Comparison of ENCODE assay signal across 8 cellular contexts in the genomic region with DNA sequence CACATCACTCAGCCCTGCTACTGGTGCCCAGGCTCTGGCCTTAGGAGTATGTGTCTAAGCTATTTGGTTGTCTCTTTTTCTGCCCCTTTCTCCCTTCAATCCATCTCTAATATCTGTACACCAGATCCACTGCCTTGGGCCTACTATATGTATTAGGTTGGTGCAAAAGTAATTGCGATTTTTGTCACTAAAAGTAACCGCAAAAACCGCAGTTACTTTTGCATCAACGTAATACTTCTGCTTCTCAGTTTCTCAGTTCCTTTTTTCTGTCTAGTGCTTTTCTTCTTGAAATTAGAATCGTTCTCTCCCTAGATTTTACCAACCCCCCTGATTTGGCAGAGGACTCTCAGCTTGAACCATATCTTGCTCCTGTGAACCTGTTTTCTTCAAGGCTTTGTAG.
A peak's percentile ranks its signal among the peaks of the same experiment; 100 is the strongest.
DNase-seq lines count a peak whose midpoint lies in the region; ATAC-seq and TF ChIP-seq lines count a peak whose summit lies in the region.

No MANE protein-coding gene starts in this region.

- H3K27me3 Mint-ChIP-seq in activated T-cell treated with anti-CD3 and anti-CD28 coated beads, Interleukin-2, amount 50 U/mL, for 24 hours, result peaks cover 15% of the 10 kb centered on the region
- peaks cover 33% of the 10 kb centered on the region for H3K27me3 Mint-ChIP-seq in stimulated activated memory B cell treated with anti-CD40 and anti-IgM and Interleukin-4, amounts not matched to agents 10 μg/mL and 1 μg/mL and 100 μg/mL, for 72 hours

- no peak overlapping the region for H3K4me3 ChIP-seq in RWPE2 (ENCODE audit: severe bottlenecking)
- H3K4me3 ChIP-seq in gastroesophageal sphincter, result no peak overlapping the region

- TF ChIP-seq EP300 in gastroesophageal sphincter (IDR thresholded peaks at IDR 0.05), result no peak

- no peaks in the 10 kb centered on the region for H3K9me3 ChIP-seq in RWPE2 (ENCODE audit: severe bottlenecking)
- no peaks in the 10 kb centered on the region for H3K9me3 ChIP-seq in gastroesophageal sphincter

- no peak for TF ChIP-seq POLR2A in gastroesophageal sphincter (IDR thresholded peaks at IDR 0.05)

- H3K4me3 Mint-ChIP-seq in activated T-cell treated with anti-CD3 and anti-CD28 coated beads, Interleukin-2, amount 50 U/mL, for 24 hours, result peak overlapping the region; percentile 26
- peak overlapping the region; percentile 4 for H3K4me3 Mint-ChIP-seq in stimulated activated memory B cell treated with anti-CD40 and anti-IgM and Interleukin-4, amounts not matched to agents 10 μg/mL and 1 μg/mL and 100 μg/mL, for 72 hours

- H3K27ac Mint-ChIP-seq in activated T-cell treated with anti-CD3 and anti-CD28 coated beads, Interleukin-2, amount 50 U/mL, for 24 hours, result peak overlapping the region; percentile 89
- peak overlapping the region; percentile 17 for H3K27ac Mint-ChIP-seq in stimulated activated memory B cell treated with anti-CD40 and anti-IgM and Interleukin-4, amounts not matched to agents 10 μg/mL and 1 μg/mL and 100 μg/mL, for 72 hours

- WGBS in gastroesophageal sphincter (ENCODE audit: low coverage in 1 of 2), 2 donors, result 89 to 100% methylated on average over 3 to 5 of the region's 5 CpGs

- H3K27ac ChIP-seq in RWPE2 (ENCODE audit: poor library complexity, severe bottlenecking), result peak overlapping the region; percentile 87
- H3K27ac ChIP-seq in gastroesophageal sphincter, result peak overlapping the region in 2 of 4 donors; percentile 4 to 8

- H3K4me1 ChIP-seq in RWPE2 (ENCODE audit: insufficient read depth, poor library complexity, severe bottlenecking) (peaks cover 15% of the 10 kb centered on the region), gastroesophageal sphincter (peaks cover 0 to 24% (median 0%) of the 10 kb centered on the region in 3 donors)

- no peak for DNase-seq in activated T-cell treated with anti-CD3 and anti-CD28 coated beads, Interleukin-2, amount 50 U/mL, for 24 hours
- DNase-seq in activated T-cell treated with anti-CD3 and anti-CD28 coated beads for 4 hours, result no peak
- no peak for DNase-seq in RWPE2 (ENCODE audit: low spot score)
- no peak for DNase-seq in NCI-H128 (lab: John Stamatoyannopoulos, UW; ENCODE audit: unreplicated experiment)
- no peak for DNase-seq in NCI-H2029 (lab: John Stamatoyannopoulos, UW)

- peaks cover 3% of the 10 kb centered on the region for H3K9me3 Mint-ChIP-seq in activated T-cell treated with anti-CD3 and anti-CD28 coated beads, Interleukin-2, amount 50 U/mL, for 24 hours
- H3K9me3 Mint-ChIP-seq in stimulated activated memory B cell treated with anti-CD40 and anti-IgM and Interleukin-4, amounts not matched to agents 10 μg/mL and 1 μg/mL and 100 μg/mL, for 72 hours, result peaks cover 11% of the 10 kb centered on the region

- H3K27me3 ChIP-seq in RWPE2 (ENCODE audit: insufficient read depth, poor library complexity, severe bottlenecking) (no peaks in the 10 kb centered on the region), gastroesophageal sphincter (no peaks in the 10 kb centered on the region)

- H3K36me3 ChIP-seq in RWPE2 (ENCODE audit: low read depth), result no peaks in the 10 kb centered on the region
- H3K36me3 ChIP-seq in gastroesophageal sphincter, result no peaks in the 10 kb centered on the region

- TF ChIP-seq CTCF in RWPE2 (IDR thresholded peaks at IDR 0.05; ENCODE audit: poor library complexity, severe bottlenecking), result no peak
- no peak for TF ChIP-seq CTCF in gastroesophageal sphincter (IDR thresholded peaks at IDR 0.05)

- H3K4me1 Mint-ChIP-seq in activated T-cell treated with anti-CD3 and anti-CD28 coated beads, Interleukin-2, amount 50 U/mL, for 24 hours (ENCODE audit: low read depth), result peaks cover 47% of the 10 kb centered on the region
- peaks cover 15% of the 10 kb centered on the region for H3K4me1 Mint-ChIP-seq in stimulated activated memory B cell treated with anti-CD40 and anti-IgM and Interleukin-4, amounts not matched to agents 10 μg/mL and 1 μg/mL and 100 μg/mL, for 72 hours

- peak; percentile 28 for ATAC-seq in HG03025 (IDR thresholded peaks at IDR 0.05; ENCODE audit: low FRiP score, unreplicated experiment)
- no peak for ATAC-seq in RWPE2 (ENCODE audit: low read depth)
- peak; percentile 68 for ATAC-seq in stimulated activated memory B cell treated with anti-CD40 and anti-IgM and Interleukin-4, amounts not matched to agents 10 μg/mL and 1 μg/mL and 100 μg/mL, for 72 hours
- no peak for ATAC-seq in gastroesophageal sphincter

- H3K36me3 Mint-ChIP-seq in activated T-cell treated with anti-CD3 and anti-CD28 coated beads, Interleukin-2, amount 50 U/mL, for 24 hours (ENCODE audit: low read depth), result peaks cover 3% of the 10 kb centered on the region
- H3K36me3 Mint-ChIP-seq in stimulated activated memory B cell treated with anti-CD40 and anti-IgM and Interleukin-4, amounts not matched to agents 10 μg/mL and 1 μg/mL and 100 μg/mL, for 72 hours, result no peaks in the 10 kb centered on the region

Comparison
In these comparisons a context has a peak if more than half of its experiments do, and no peak if none do; other contexts are left out.
1. ATAC-seq: peak in HG03025 (single experiment) and stimulated activated memory B cell treated with anti-CD40 and anti-IgM and Interleukin-4, amounts not matched to agents 10 μg/mL and 1 μg/mL and 100 μg/mL, for 72 hours (single experiment); none in RWPE2 (single experiment) and gastroesophageal sphincter (single experiment).